In the genomic region with DNA sequence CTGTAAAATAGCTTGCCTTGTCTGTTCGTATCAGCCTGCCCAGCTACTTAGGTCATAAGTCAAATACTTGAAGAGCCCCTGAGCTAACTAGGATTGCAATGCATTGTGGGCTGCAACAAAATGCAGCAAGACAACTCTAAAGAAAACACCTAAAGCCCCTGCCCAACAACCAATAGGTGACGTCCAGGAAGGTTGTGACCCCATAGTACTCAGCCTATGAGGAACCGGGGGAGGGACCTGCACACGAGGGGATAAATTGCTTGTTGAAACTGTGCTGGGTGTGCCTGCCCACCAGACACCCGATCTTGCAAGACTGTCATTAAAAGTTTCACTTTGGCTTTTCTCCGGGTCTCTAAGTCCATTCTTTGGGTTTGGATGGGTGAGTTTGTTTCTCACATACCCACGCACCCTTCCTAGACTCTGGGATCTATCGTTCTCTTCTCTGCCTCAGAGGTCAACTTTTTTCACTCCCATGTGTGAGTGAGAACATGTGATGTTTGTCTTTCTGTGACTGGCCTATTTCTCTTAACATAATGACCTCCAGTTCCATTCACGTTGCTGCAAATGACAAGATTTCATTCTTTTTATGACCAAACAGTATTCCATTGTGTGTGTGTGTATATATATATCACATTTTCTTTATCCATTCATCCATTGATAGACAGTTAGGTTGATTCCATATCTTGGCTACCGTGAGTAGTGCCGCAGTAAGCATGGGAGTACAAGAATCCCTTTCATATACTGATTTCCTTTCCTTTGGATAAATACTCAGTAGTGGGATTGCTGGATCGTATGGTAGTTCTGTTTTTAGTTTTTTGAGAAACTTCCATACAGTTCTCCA, we compare ENCODE assay signal across 7 cellular contexts. TPM values are rescaled to one million over a fixed set of nuclear protein-coding genes. Genes with fewer than 3 reads are reported as not detected.
"Had no signal": no experiment of that assay in that cellular context is flagged by ENCODE, and none has a peak within 500 bp of the region (broad histone marks: within the 10 kb centered on the region; RNA-seq: fewer than 3 reads in every experiment).

No MANE protein-coding gene starts in this region.

RNA-seq across cellular contexts. Expression of a gene that starts 5.3 kb away (rescaled TPM):
- total RNA-seq: activated CD4-positive, alpha-beta memory T cell treated with anti-CD3 and anti-CD28 coated beads, Interleukin-2, amount 10 ng/mL, durations not matched to agents 7 days and 5 days; activated CD4-positive, alpha-beta T cell treated with anti-CD3 and anti-CD28 coated beads, Interleukin-2, amount 10 ng/mL, durations not matched to agents 7 days and 5 days; ascending aorta; endodermal cell; epithelial cell of proximal tubule; gastrocnemius medialis had no signal

RNA-seq across cellular contexts. Expression of a gene that starts 58.8 kb away (rescaled TPM):
- total RNA-seq: activated CD4-positive, alpha-beta memory T cell treated with anti-CD3 and anti-CD28 coated beads, Interleukin-2, amount 10 ng/mL, durations not matched to agents 7 days and 5 days; activated CD4-positive, alpha-beta T cell treated with anti-CD3 and anti-CD28 coated beads, Interleukin-2, amount 10 ng/mL, durations not matched to agents 7 days and 5 days; T-helper 17 cell had no signal
